ENCODE assay signal across 8 cellular contexts in genomic region chr11:18721576-18722292, GRCh38. TPM values are rescaled to one million over a fixed set of nuclear protein-coding genes. Genes with fewer than 3 reads are reported as not detected.
DNase-seq lines count a peak whose midpoint lies in the region; ATAC-seq and TF ChIP-seq lines count a peak whose summit lies in the region.

No MANE protein-coding gene starts in this region.

- DNase-seq in NOMO-1 treated with dmso at 0.1 percent for 144 hours (lab: John Stamatoyannopoulos, UW; ENCODE audit: unreplicated experiment) = peak; percentile 52
- peak; percentile 32 for DNase-seq in activated T-helper 2 cell treated with anti-CD3 and anti-CD28 coated beads, Interferon-gamma antibody, Interleukin-2, Interleukin-4, amounts not matched to agents 10 μg/mL and 5 μg/mL and 100 μg/mL, durations not matched to agents 14 hours and 24 hours and 36 hours (ENCODE audit: low spot score)
- peak; percentile 27 to 67 for DNase-seq in foreskin fibroblast
- DNase-seq in omental fat pad (ENCODE audit: low spot score) = no peak
- DNase-seq in HPDE6-E6E7 (ENCODE audit: extremely low spot score) = no peak

- H3K9me3 ChIP-seq in BLaER1 treated with 17β-estradiol and CSF1 and Interleukin-3, amounts not matched to agents 10 nM and 100 nM (replicated peaks in 1 of 11) = no peaks in the 10 kb centered on the region

- H4K20me1 ChIP-seq in BLaER1 treated with 17β-estradiol and CSF1 and Interleukin-3, amounts not matched to agents 10 nM and 100 nM = no peaks in the 10 kb centered on the region

- peaks cover 15% of the 10 kb centered on the region for H3K27me3 Mint-ChIP-seq in activated T-helper 2 cell treated with anti-CD3 and anti-CD28 coated beads, Interferon-gamma antibody, Interleukin-2, Interleukin-4, amounts not matched to agents 10 μg/mL and 5 μg/mL and 100 μg/mL, durations not matched to agents 14 hours and 24 hours and 36 hours (ENCODE audit: low read depth)

- H3K4me3 Mint-ChIP-seq in activated T-helper 2 cell treated with anti-CD3 and anti-CD28 coated beads, Interferon-gamma antibody, Interleukin-2, Interleukin-4, amounts not matched to agents 10 μg/mL and 5 μg/mL and 100 μg/mL, durations not matched to agents 14 hours and 24 hours and 36 hours (ENCODE audit: low read depth) = peak overlapping the region; percentile 84

- H3K4me1 ChIP-seq in BLaER1 treated with 17β-estradiol and CSF1 and Interleukin-3, amounts not matched to agents 10 nM and 100 nM = peaks cover 4 to 30% (median 13%) of the 10 kb centered on the region in 10 experiments; a peak in 16 of 20 replicates

- peak overlapping the region; percentile 46 to 85 (median 81) for H3K9ac ChIP-seq in BLaER1 treated with 17β-estradiol and CSF1 and Interleukin-3, amounts not matched to agents 10 nM and 100 nM

- H3K27ac Mint-ChIP-seq in activated T-helper 2 cell treated with anti-CD3 and anti-CD28 coated beads, Interferon-gamma antibody, Interleukin-2, Interleukin-4, amounts not matched to agents 10 μg/mL and 5 μg/mL and 100 μg/mL, durations not matched to agents 14 hours and 24 hours and 36 hours = no peak overlapping the region

- no peaks in the 10 kb centered on the region for H3K9me3 Mint-ChIP-seq in activated T-helper 2 cell treated with anti-CD3 and anti-CD28 coated beads, Interferon-gamma antibody, Interleukin-2, Interleukin-4, amounts not matched to agents 10 μg/mL and 5 μg/mL and 100 μg/mL, durations not matched to agents 14 hours and 24 hours and 36 hours

- H3K27me3 ChIP-seq in BLaER1 treated with 17β-estradiol and CSF1 and Interleukin-3, amounts not matched to agents 10 nM and 100 nM = no peaks in the 10 kb centered on the region

- peak overlapping the region; percentile 93 to 100 (median 94) for H3K4me2 ChIP-seq in BLaER1 treated with 17β-estradiol and CSF1 and Interleukin-3, amounts not matched to agents 10 nM and 100 nM

- H3K27ac ChIP-seq in BLaER1 treated with 17β-estradiol and CSF1 and Interleukin-3, amounts not matched to agents 10 nM and 100 nM = peak overlapping the region in 10 of 11 experiments; percentile 13 to 85 (median 76); a peak in 19 of 22 replicates

- ATAC-seq in GM18868 (IDR thresholded peaks at IDR 0.05; ENCODE audit: unreplicated experiment) = peak; percentile 77
- peak; percentile 75 for ATAC-seq in HG03108 (IDR thresholded peaks at IDR 0.05; ENCODE audit: unreplicated experiment)
- ATAC-seq in omental fat pad (ENCODE audit: low FRiP score) = peak; percentile 39

- peaks cover 7% of the 10 kb centered on the region for H3K4me1 Mint-ChIP-seq in activated T-helper 2 cell treated with anti-CD3 and anti-CD28 coated beads, Interferon-gamma antibody, Interleukin-2, Interleukin-4, amounts not matched to agents 10 μg/mL and 5 μg/mL and 100 μg/mL, durations not matched to agents 14 hours and 24 hours and 36 hours (ENCODE audit: low read depth)

- intact Hi-C loops in activated T-helper 2 cell treated with anti-CD3 and anti-CD28 coated beads, Interferon-gamma antibody, Interleukin-2, Interleukin-4, amounts not matched to agents 10 μg/mL and 5 μg/mL and 100 μg/mL, durations not matched to agents 14 hours and 24 hours and 36 hours (cut with micrococcal nuclease) = loop anchor here (1.0 to 5.0 kb wide), 2 partner anchors 23 to 194 kb away; partner anchors contain the start of genes TMEM86A and TSG101

- H3K36me3 ChIP-seq in BLaER1 treated with 17β-estradiol and CSF1 and Interleukin-3, amounts not matched to agents 10 nM and 100 nM = no peaks in the 10 kb centered on the region

- peak overlapping the region; percentile 51 to 78 (median 73) for H3K4me3 ChIP-seq in BLaER1 treated with 17β-estradiol and CSF1 and Interleukin-3, amounts not matched to agents 10 nM and 100 nM
- H3K4me3 ChIP-seq in foreskin fibroblast (ENCODE audit: low read depth in 1 of 2, low read length in 2 of 2) = peak overlapping the region; percentile 54 to 64

- H3K36me3 Mint-ChIP-seq in activated T-helper 2 cell treated with anti-CD3 and anti-CD28 coated beads, Interferon-gamma antibody, Interleukin-2, Interleukin-4, amounts not matched to agents 10 μg/mL and 5 μg/mL and 100 μg/mL, durations not matched to agents 14 hours and 24 hours and 36 hours (ENCODE audit: low read depth) = no peaks in the 10 kb centered on the region

- TF ChIP-seq CTCF in foreskin fibroblast (IDR thresholded peaks at IDR 0.05; ENCODE audit: low read depth, low read length) (peak; percentile 62), omental fat pad (IDR thresholded peaks at IDR 0.05) (peak in 1 of 3 donors; percentile 52)

RNA-seq across cellular contexts. Expression of gene IGSF22, which starts 4.3 kb away (rescaled TPM):
- 0.05 and 0.16 TPM in 2 replicates for total RNA-seq in activated T-helper 2 cell treated with anti-CD3 and anti-CD28 coated beads, Interferon-gamma antibody, Interleukin-2, Interleukin-4, amounts not matched to agents 10 μg/mL and 5 μg/mL and 100 μg/mL, durations not matched to agents 14 hours and 24 hours and 36 hours
- total RNA-seq in omental fat pad = under 1 TPM in 2 of 4 donors, not detected in 2; 0.13 to 0.24 TPM

RNA-seq across cellular contexts. Expression of gene TMEM86A, which starts 23.2 kb away (rescaled TPM):
- 0.11 and 0.55 TPM in 2 replicates for total RNA-seq in activated T-helper 2 cell treated with anti-CD3 and anti-CD28 coated beads, Interferon-gamma antibody, Interleukin-2, Interleukin-4, amounts not matched to agents 10 μg/mL and 5 μg/mL and 100 μg/mL, durations not matched to agents 14 hours and 24 hours and 36 hours
- 1 to 10 TPM; 3.4 to 8.3 (median 5.8) TPM for total RNA-seq in omental fat pad

Comparison
In these comparisons a context has a peak if more than half of its experiments do, and no peak if none do; other contexts are left out.
1. DNase-seq: peak in NOMO-1 treated with dmso at 0.1 percent for 144 hours (single experiment), activated T-helper 2 cell treated with anti-CD3 and anti-CD28 coated beads, Interferon-gamma antibody, Interleukin-2, Interleukin-4, amounts not matched to agents 10 μg/mL and 5 μg/mL and 100 μg/mL, durations not matched to agents 14 hours and 24 hours and 36 hours (single experiment) and foreskin fibroblast (2 of 2); none in omental fat pad (single experiment) and HPDE6-E6E7 (single experiment).
2. Peak in every context shown above with its lines, with median percentiles within 50 percentile points of each other: ATAC-seq.